16 cellular contexts compared by ENCODE assay signal in the genomic region with DNA sequence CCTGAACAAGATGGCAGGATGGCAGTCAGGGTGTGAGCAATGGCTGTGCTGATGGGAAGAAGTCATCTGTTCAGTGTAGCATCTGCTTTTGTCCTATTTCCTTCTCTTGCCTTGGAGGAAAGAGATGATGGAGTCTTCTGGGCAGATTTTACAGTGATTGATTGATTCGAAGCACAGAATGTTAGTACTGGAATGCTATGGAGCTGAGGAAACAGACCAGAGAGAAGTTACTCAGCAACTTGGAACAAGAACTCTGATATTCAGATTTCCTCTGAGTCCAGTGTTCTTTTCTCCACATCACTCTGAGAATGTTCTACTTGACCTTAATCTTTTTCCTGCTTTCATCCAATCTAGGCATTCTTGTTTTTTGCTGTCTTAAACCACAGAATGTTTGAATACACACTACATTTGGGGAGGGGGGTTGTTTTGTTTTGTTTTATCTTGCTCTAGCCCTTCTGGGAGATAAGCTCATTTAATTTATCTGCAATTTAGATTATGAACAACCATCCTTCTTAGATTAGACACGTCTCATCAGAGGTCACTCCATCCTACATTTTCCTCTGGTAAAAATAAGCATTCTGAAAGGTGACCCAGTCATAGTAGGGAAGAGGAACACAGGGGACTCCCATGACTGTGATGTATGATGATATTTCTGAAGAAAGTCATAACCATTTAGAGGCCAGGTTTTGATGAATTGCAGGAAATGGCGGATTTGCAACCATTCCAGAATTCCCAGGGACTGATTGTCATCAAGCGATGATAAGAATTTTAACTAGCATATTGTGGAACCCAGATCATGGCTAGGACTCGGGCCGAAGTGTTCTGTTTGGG.
A peak's percentile ranks its signal among the peaks of the same experiment; 100 is the strongest.
DNase-seq lines count a peak whose midpoint lies in the region; ATAC-seq and TF ChIP-seq lines count a peak whose summit lies in the region.
"Had no signal": no experiment of that assay in that cellular context is flagged by ENCODE, and none has a peak within 500 bp of the region (broad histone marks: within the 10 kb centered on the region; RNA-seq: fewer than 3 reads in every experiment).

No MANE protein-coding gene starts in this region.

- no peak for ATAC-seq in GM18867 (IDR thresholded peaks at IDR 0.05; ENCODE audit: unreplicated experiment)
- ATAC-seq: HCT116 had no signal

- DNase-seq in CD1c-positive myeloid dendritic cell (ENCODE audit: extremely low spot score), result peak; percentile 48
- DNase-seq in SK-N-DZ (ENCODE audit: low spot score), result peak; percentile 78
- DNase-seq in fibroblast of pulmonary artery (ENCODE audit: low read depth), result peak; percentile 23
- no peak for DNase-seq in smooth muscle cell (lab: John Stamatoyannopoulos, UW; ENCODE audit: unreplicated experiment)
- DNase-seq in mesenteric fat pad (ENCODE audit: low spot score), result no peak
- DNase-seq in NCI-H2227 treated with DMSO at 0.1 percent for 48 hours (lab: John Stamatoyannopoulos, UW), result no peak
- DNase-seq: GM23248; NCI-H226; NCI-H526 treated with DMSO at 0.1 percent for 48 hours; NK-92 treated with Interleukin-12 subunit alpha and Interleukin-12 subunit beta, amount 100 ng/mL, for 24 hours; PC-9 had no signal

- no peaks in the 10 kb centered on the region for H3K36me3 ChIP-seq in smooth muscle cell (ENCODE audit: low read depth)

- peak overlapping the region; percentile 19 for H3K27ac ChIP-seq in smooth muscle cell (ENCODE audit: low read depth)
- H3K27ac ChIP-seq: C4-2B, GM23248, PC-9, SK-N-MC had no signal

- H3K4me3 ChIP-seq in fibroblast of pulmonary artery (replicated peaks; ENCODE audit: low read depth, low read length), result no peak overlapping the region
- H3K4me3 ChIP-seq in smooth muscle cell, result no peak overlapping the region
- H3K4me3 ChIP-seq: GM12878, GM23248, PC-9, SK-N-MC had no signal

- TF ChIP-seq CTCF in fibroblast of pulmonary artery (IDR thresholded peaks at IDR 0.05; ENCODE audit: low read length, missing control alignments) (no peak), smooth muscle cell (IDR thresholded peaks at IDR 0.05; ENCODE audit: borderline replicate concordance, insufficient read depth, poor library complexity, severe bottlenecking) (no peak)

- H3K27me3 ChIP-seq in smooth muscle cell (ENCODE audit: low read depth), result no peaks in the 10 kb centered on the region

- peaks cover 17% of the 10 kb centered on the region for H3K4me1 ChIP-seq in smooth muscle cell (ENCODE audit: low read depth)

- H3F3A ChIP-seq in smooth muscle cell (ENCODE audit: low read depth), result no peaks in the 10 kb centered on the region

- H3K9ac ChIP-seq in smooth muscle cell (ENCODE audit: low read depth), result no peak overlapping the region
- H3K9ac ChIP-seq: GM23248 had no signal

- 48% methylated on average over 6 of the region's 6 CpGs for WGBS in smooth muscle cell (ENCODE audit: low lambda C conversion rate)

- H4K20me1 ChIP-seq in smooth muscle cell (ENCODE audit: low read depth), result no peaks in the 10 kb centered on the region

- peak overlapping the region; percentile 45 for H3K4me2 ChIP-seq in smooth muscle cell
- H3K4me2 ChIP-seq: PC-9 had no signal

- no peaks in the 10 kb centered on the region for H3K9me3 ChIP-seq in smooth muscle cell (replicated peaks; ENCODE audit: low read depth)

- no peak overlapping the region for H2AFZ ChIP-seq in smooth muscle cell (ENCODE audit: low read depth)
- H2AFZ ChIP-seq: GM23248, PC-9 had no signal

- H3K79me2 ChIP-seq in smooth muscle cell (ENCODE audit: low read depth), result no peaks in the 10 kb centered on the region

Comparison
In these comparisons a context has a peak if more than half of its experiments do, and no peak if none do; other contexts are left out.
1. DNase-seq: peak in CD1c-positive myeloid dendritic cell (single experiment), SK-N-DZ (single experiment) and fibroblast of pulmonary artery (single experiment); none in smooth muscle cell (single experiment), mesenteric fat pad (single experiment) and NCI-H2227 treated with DMSO at 0.1 percent for 48 hours (single experiment).